1 cellular context compared by ENCODE assay signal in the genomic region with DNA sequence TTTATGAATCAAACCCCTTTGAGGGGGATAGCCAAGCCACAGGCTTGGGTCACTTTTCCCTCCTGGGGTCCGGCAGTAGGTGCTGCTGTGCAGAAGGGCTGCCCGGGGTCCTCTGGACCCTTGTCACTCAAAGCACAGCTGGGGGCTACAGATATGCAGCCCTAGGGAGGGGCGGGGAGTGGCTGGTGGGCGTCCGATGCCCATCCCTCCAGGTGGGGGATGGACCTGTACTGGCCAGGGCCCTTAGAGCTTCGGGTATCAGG.
TF ChIP-seq lines count a peak whose summit lies in the region.

No MANE protein-coding gene starts in this region.

TF ChIP-seq in GM12878, 131 proteins besides CTCF, POLR2A, EP300 and RAD21:
- TF ChIP-seq LARP7 (IDR thresholded peaks at IDR 0.05) = no peak
- TF ChIP-seq MEF2B (IDR thresholded peaks at IDR 0.05; ENCODE audit: partially characterized antibody, poor library complexity, severe bottlenecking) = no peak
- TF ChIP-seq FOXK2 (IDR thresholded peaks at IDR 0.05) = no peak
- no peak for TF ChIP-seq TAF1 (IDR thresholded peaks at IDR 0.05; ENCODE audit: borderline replicate concordance, low read depth, low read length)
- no peak for TF ChIP-seq MTA2 (IDR thresholded peaks at IDR 0.05; ENCODE audit: low read depth)
- no peak for TF ChIP-seq HDGF (IDR thresholded peaks at IDR 0.05)
- TF ChIP-seq, protein P1, sequence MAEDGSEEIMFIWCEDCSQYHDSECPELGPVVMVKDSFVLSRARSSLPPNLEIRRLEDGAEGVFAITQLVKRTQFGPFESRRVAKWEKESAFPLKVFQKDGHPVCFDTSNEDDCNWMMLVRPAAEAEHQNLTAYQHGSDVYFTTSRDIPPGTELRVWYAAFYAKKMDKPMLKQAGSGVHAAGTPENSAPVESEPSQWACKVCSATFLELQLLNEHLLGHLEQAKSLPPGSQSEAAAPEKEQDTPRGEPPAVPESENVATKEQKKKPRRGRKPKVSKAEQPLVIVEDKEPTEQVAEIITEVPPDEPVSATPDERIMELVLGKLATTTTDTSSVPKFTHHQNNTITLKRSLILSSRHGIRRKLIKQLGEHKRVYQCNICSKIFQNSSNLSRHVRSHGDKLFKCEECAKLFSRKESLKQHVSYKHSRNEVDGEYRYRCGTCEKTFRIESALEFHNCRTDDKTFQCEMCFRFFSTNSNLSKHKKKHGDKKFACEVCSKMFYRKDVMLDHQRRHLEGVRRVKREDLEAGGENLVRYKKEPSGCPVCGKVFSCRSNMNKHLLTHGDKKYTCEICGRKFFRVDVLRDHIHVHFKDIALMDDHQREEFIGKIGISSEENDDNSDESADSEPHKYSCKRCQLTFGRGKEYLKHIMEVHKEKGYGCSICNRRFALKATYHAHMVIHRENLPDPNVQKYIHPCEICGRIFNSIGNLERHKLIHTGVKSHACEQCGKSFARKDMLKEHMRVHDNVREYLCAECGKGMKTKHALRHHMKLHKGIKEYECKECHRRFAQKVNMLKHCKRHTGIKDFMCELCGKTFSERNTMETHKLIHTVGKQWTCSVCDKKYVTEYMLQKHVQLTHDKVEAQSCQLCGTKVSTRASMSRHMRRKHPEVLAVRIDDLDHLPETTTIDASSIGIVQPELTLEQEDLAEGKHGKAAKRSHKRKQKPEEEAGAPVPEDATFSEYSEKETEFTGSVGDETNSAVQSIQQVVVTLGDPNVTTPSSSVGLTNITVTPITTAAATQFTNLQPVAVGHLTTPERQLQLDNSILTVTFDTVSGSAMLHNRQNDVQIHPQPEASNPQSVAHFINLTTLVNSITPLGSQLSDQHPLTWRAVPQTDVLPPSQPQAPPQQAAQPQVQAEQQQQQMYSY (CRISPR knock-in tag; IDR thresholded peaks at IDR 0.05) = no peak
- TF ChIP-seq TCF3 (IDR thresholded peaks at IDR 0.05; ENCODE audit: borderline replicate concordance, insufficient read depth, low read depth, low read length) = no peak
- no peak for TF ChIP-seq CHD2 (IDR thresholded peaks at IDR 0.05; ENCODE audit: borderline replicate concordance, low read depth, low read length)
- TF ChIP-seq BHLHE40 (IDR thresholded peaks at IDR 0.05; ENCODE audit: borderline replicate concordance in 1 of 2, low read depth in 2 of 2, low read length in 1 of 2) = no peak
- TF ChIP-seq MXI1 (IDR thresholded peaks at IDR 0.05; ENCODE audit: low read depth, low read length) = no peak
- no peak for TF ChIP-seq POU2F2 (IDR thresholded peaks at IDR 0.05; ENCODE audit: borderline replicate concordance, low read depth, low read length)
- no peak for TF ChIP-seq CHD1 (IDR thresholded peaks at IDR 0.05; ENCODE audit: low read depth, low read length)
